35 cellular contexts compared by ENCODE assay signal in the genomic region with DNA sequence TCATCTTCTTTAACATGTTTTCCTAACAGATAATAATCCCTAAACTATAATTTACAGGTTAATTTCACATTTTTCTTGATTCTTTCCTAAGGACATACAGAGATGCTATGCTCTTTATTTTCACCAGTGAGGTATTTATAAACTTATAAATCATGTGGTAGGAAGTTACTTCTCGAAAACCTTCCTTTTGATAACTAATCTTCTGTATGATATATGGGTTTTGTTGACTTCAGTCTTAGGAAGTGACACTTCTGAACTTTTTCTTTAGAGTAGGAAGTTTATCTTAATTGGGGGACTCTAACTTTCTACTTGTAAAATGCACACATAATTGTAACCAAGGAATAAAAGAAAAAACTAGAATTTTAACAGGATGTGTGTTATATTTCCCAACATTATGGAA.
"Had no signal": no experiment of that assay in that cellular context is flagged by ENCODE, and none has a peak within 500 bp of the region (broad histone marks: within the 10 kb centered on the region; RNA-seq: fewer than 3 reads in every experiment).

No MANE protein-coding gene starts in this region.

- ATAC-seq: activated CD4-positive, CD25-positive, alpha-beta regulatory T cell treated with anti-CD3 and anti-CD28 coated beads, Interleukin-2, amount 50 U/mL, for 24 hours; activated CD8-positive, alpha-beta T cell treated with anti-CD3 and anti-CD28 coated beads, Interleukin-2, amount 10 ng/mL, durations not matched to agents 7 days and 5 days; activated naive CD4-positive, alpha-beta T cell treated with anti-CD3 and anti-CD28 coated beads, Interleukin-2, amount 50 U/mL, for 72 hours; activated T-cell treated with anti-CD3 and anti-CD28 coated beads, Interleukin-2, amount 50 U/mL, for 72 hours; gastroesophageal sphincter; heart right ventricle; T-helper 17 cell had no signal

- H3K9me3 Mint-ChIP-seq: activated B cell treated with CpG ODN at 0.5 μM for 24 hours; activated CD4-positive, alpha-beta memory T cell treated with anti-CD3 and anti-CD28 coated beads for 36 hours; activated naive CD4-positive, alpha-beta T cell treated with anti-CD3 and anti-CD28 coated beads, Interleukin-2, amount 10 ng/mL, durations not matched to agents 7 days and 5 days; activated naive CD4-positive, alpha-beta T cell treated with anti-CD3 and anti-CD28 coated beads, Interleukin-2, amount 50 U/mL, for 72 hours; activated T-cell treated with anti-CD3 and anti-CD28 coated beads, Interleukin-2, amount 50 U/mL, for 24 hours; activated T-cell treated with anti-CD3 and anti-CD28 coated beads, Interleukin-2, amount 50 U/mL, for 72 hours; central memory CD8-positive, alpha-beta T cell; endodermal cell; T-helper 2 cell treated with Interferon-gamma antibody and Interleukin-4, amounts not matched to agents 5 μg/mL and 100 μg/mL, for 36 hours had no signal

- H3K36me3 ChIP-seq: brain microvascular endothelial cell, esophagus muscularis mucosa, gastroesophageal sphincter, heart right ventricle, WERI-Rb-1 had no signal

- H3K36me3 Mint-ChIP-seq: activated CD4-positive, alpha-beta memory T cell treated with anti-CD3 and anti-CD28 coated beads for 36 hours; activated naive CD4-positive, alpha-beta T cell treated with anti-CD3 and anti-CD28 coated beads, Interleukin-2, amount 10 ng/mL, durations not matched to agents 7 days and 5 days; activated naive CD4-positive, alpha-beta T cell treated with anti-CD3 and anti-CD28 coated beads, Interleukin-2, amount 50 U/mL, for 72 hours; activated naive CD8-positive, alpha-beta T cell treated with anti-CD3 and anti-CD28 coated beads, Interleukin-2, amount 10 ng/mL, durations not matched to agents 7 days and 5 days had no signal

- H3K79me2 ChIP-seq: hepatocyte had no signal

- H3K27ac Mint-ChIP-seq: activated B cell treated with CpG ODN at 0.5 μM for 24 hours; activated CD4-positive, alpha-beta memory T cell treated with anti-CD3 and anti-CD28 coated beads for 36 hours; activated CD8-positive, alpha-beta T cell treated with anti-CD3 and anti-CD28 coated beads, Interleukin-2, amount 10 ng/mL, durations not matched to agents 7 days and 5 days; activated naive CD4-positive, alpha-beta T cell treated with anti-CD3 and anti-CD28 coated beads, Interleukin-2, amount 50 U/mL, for 72 hours; activated naive CD8-positive, alpha-beta T cell treated with anti-CD3 and anti-CD28 coated beads, Interleukin-2, amount 10 ng/mL, durations not matched to agents 7 days and 5 days; activated T-cell treated with anti-CD3 and anti-CD28 coated beads, Interleukin-2, amount 50 U/mL, for 24 hours; activated T-cell treated with anti-CD3 and anti-CD28 coated beads, Interleukin-2, amount 50 U/mL, for 72 hours; dendritic cell treated with granulocyte-macrophage colony-stimulating factor and Interleukin-4, amounts not matched to agents 40 ng/mL and 50 ng/mL, for 4 days; endodermal cell; T-helper 2 cell treated with Interferon-gamma antibody and Interleukin-4, amounts not matched to agents 5 μg/mL and 100 μg/mL, for 36 hours had no signal

- H2AFZ ChIP-seq: hepatocyte had no signal

- H3K4me2 ChIP-seq: hepatocyte had no signal

- H3K4me3 ChIP-seq: coronary artery, dorsolateral prefrontal cortex, esophagus muscularis mucosa, gastroesophageal sphincter, heart right ventricle, hepatocyte had no signal

- H3K9me3 ChIP-seq: esophagus muscularis mucosa, gastroesophageal sphincter had no signal

- H3K27me3 ChIP-seq: brain microvascular endothelial cell, dorsolateral prefrontal cortex, esophagus muscularis mucosa, gastroesophageal sphincter, heart right ventricle, hepatocyte had no signal

- H3K4me1 Mint-ChIP-seq: activated naive CD4-positive, alpha-beta T cell treated with anti-CD3 and anti-CD28 coated beads, Interleukin-2, amount 10 ng/mL, durations not matched to agents 7 days and 5 days; activated naive CD8-positive, alpha-beta T cell treated with anti-CD3 and anti-CD28 coated beads, Interleukin-2, amount 10 ng/mL, durations not matched to agents 7 days and 5 days; central memory CD8-positive, alpha-beta T cell; endodermal cell had no signal

- FAIRE-seq: astrocyte, bronchial epithelial cell had no signal

- H3K4me1 ChIP-seq: esophagus muscularis mucosa, gastroesophageal sphincter, heart right ventricle had no signal

- DNase-seq: activated B cell treated with CpG ODN at 0.5 μM for 24 hours; activated CD4-positive, alpha-beta memory T cell treated with anti-CD3 and anti-CD28 coated beads for 36 hours; activated CD4-positive, alpha-beta T cell treated with anti-CD3 and anti-CD28 coated beads for 48 hours; activated CD8-positive, alpha-beta memory T cell treated with anti-CD3 and anti-CD28 coated beads, Interleukin-2, amount 50 U/mL, for 48 hours; activated CD8-positive, alpha-beta T cell treated with anti-CD3 and anti-CD28 coated beads, Interleukin-2, amount 10 ng/mL, durations not matched to agents 7 days and 5 days; activated gamma-delta T cell; activated naive CD4-positive, alpha-beta T cell; activated naive CD4-positive, alpha-beta T cell treated with anti-CD3 and anti-CD28 coated beads, Interleukin-2, amount 10 ng/mL, durations not matched to agents 7 days and 5 days; activated naive CD8-positive, alpha-beta T cell treated with anti-CD3 and anti-CD28 coated beads, Interleukin-2, amount 10 ng/mL, durations not matched to agents 7 days and 5 days; activated T-cell treated with anti-CD3 and anti-CD28 coated beads for 4 hours; activated T-cell treated with anti-CD3 and anti-CD28 coated beads, Interleukin-2, amount 50 U/mL, for 24 hours; activated T-cell treated with anti-CD3 and anti-CD28 coated beads, Interleukin-2, amount 50 U/mL, for 72 hours; amniotic stem cell; anterior cingulate cortex; brain microvascular endothelial cell; dorsolateral prefrontal cortex; effector memory CD4-positive, alpha-beta T cell; endodermal cell; foreskin melanocyte; heart right ventricle; T-helper 1 cell; T-helper 17 cell; T1000; WERI-Rb-1 had no signal

- H3K27me3 Mint-ChIP-seq: activated B cell treated with CpG ODN at 0.5 μM for 24 hours; dendritic cell treated with granulocyte-macrophage colony-stimulating factor and Interleukin-4, amounts not matched to agents 40 ng/mL and 50 ng/mL, for 4 days had no signal

- H3K4me3 Mint-ChIP-seq: activated B cell treated with CpG ODN at 0.5 μM for 24 hours; activated CD4-positive, alpha-beta memory T cell treated with anti-CD3 and anti-CD28 coated beads for 36 hours; activated CD8-positive, alpha-beta T cell treated with anti-CD3 and anti-CD28 coated beads, Interleukin-2, amount 10 ng/mL, durations not matched to agents 7 days and 5 days; activated naive CD4-positive, alpha-beta T cell treated with anti-CD3 and anti-CD28 coated beads, Interleukin-2, amount 10 ng/mL, durations not matched to agents 7 days and 5 days; activated naive CD8-positive, alpha-beta T cell treated with anti-CD3 and anti-CD28 coated beads, Interleukin-2, amount 10 ng/mL, durations not matched to agents 7 days and 5 days; activated T-cell treated with anti-CD3 and anti-CD28 coated beads, Interleukin-2, amount 50 U/mL, for 24 hours; activated T-cell treated with anti-CD3 and anti-CD28 coated beads, Interleukin-2, amount 50 U/mL, for 72 hours; central memory CD8-positive, alpha-beta T cell; dendritic cell treated with granulocyte-macrophage colony-stimulating factor and Interleukin-4, amounts not matched to agents 40 ng/mL and 50 ng/mL, for 4 days; endodermal cell; T-helper 17 cell; T-helper 2 cell treated with Interferon-gamma antibody and Interleukin-4, amounts not matched to agents 5 μg/mL and 100 μg/mL, for 36 hours had no signal

- H3K27ac ChIP-seq: brain microvascular endothelial cell, coronary artery, dorsolateral prefrontal cortex, esophagus muscularis mucosa, gastroesophageal sphincter, heart right ventricle, hepatocyte, WERI-Rb-1 had no signal
